ENCODE assay signal across 1 cellular context in the genomic region with DNA sequence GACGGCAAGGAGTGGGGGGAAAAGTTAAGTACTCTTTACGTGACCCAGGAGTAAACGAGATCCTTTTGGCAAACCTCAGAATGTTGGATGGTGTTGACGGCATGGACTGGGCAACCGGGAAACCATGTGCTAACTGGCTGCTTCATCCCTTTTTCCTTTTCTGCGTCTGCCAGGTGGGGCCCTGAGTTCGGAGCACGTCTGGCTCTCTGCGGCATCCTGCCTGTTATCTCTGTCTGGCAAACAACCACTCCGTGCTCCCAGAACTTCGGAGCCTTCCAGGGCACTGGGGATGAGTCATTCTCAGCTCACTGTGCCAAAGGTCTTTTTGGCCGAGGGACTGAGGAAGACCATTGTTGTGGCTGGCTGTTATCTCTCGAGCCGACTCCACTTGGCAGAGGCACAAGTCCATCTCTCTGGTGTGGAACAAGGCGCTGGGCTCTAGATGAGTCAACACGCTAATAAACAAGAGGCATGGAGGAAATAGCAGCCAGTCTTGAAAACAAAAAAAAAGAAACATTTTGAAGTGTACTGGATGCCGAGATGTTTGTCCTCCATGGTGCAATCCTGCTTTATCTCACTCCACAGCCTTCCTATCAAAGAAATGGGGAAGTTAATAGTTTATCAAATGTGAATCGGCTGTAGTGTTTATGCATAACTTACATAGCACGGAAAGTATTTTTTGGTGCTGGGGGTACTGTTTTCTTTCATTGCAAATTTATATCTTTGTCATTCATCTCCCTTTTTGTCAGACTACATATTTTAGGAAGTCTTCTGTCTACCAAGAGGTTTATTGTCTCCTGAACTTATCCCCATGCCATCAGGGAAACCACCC.
TF ChIP-seq lines count a peak whose summit lies in the region.

No MANE protein-coding gene starts in this region.

TF ChIP-seq in HepG2, 621 proteins besides CTCF, POLR2A, EP300 and RAD21 (continued from another document and continues in another):
- TF ChIP-seq, protein P1, sequence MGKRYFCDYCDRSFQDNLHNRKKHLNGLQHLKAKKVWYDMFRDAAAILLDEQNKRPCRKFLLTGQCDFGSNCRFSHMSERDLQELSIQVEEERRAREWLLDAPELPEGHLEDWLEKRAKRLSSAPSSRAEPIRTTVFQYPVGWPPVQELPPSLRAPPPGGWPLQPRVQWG (CRISPR knock-in tag; IDR thresholded peaks at IDR 0.05; ENCODE audit: borderline replicate concordance, low read depth) = no peak
- TF ChIP-seq ZNF564 (CRISPR knock-in tag; IDR thresholded peaks at IDR 0.05) (0 out of 2 replicates have a peak, but pooled peaks have one; percentile 45), CCDC6 (CRISPR knock-in tag; IDR thresholded peaks at IDR 0.05) (peak; percentile 85), SNRNP70 (IDR thresholded peaks at IDR 0.05; ENCODE audit: low read depth, low read length) (no peak), ATF1 (CRISPR knock-in tag; IDR thresholded peaks at IDR 0.05) (peak; percentile 45; the same call in 1 of the 2 replicates), JUND (CRISPR knock-in tag; IDR thresholded peaks at IDR 0.05) (peak; percentile 100), RXRB (CRISPR knock-in tag; IDR thresholded peaks at IDR 0.05; ENCODE audit: borderline replicate concordance) (peak; percentile 100), PLRG1 (conservative IDR thresholded peaks at IDR 0.05) (no peak), ZFP82 (CRISPR knock-in tag; IDR thresholded peaks at IDR 0.05; ENCODE audit: borderline replicate concordance) (0 out of 2 replicates have a peak, but pooled peaks have one; percentile 24), TAF15 (IDR thresholded peaks at IDR 0.05; ENCODE audit: low read depth, low read length, poor library complexity, severe bottlenecking) (no peak), YEATS4 (CRISPR knock-in tag; IDR thresholded peaks at IDR 0.05; ENCODE audit: borderline replicate concordance) (no peak; the same call in 1 of the 2 replicates), SP2 (CRISPR knock-in tag; IDR thresholded peaks at IDR 0.05) (no peak), RARG (CRISPR knock-in tag; IDR thresholded peaks at IDR 0.05; ENCODE audit: low read depth) (no peak), ZNF761 (CRISPR knock-in tag; conservative IDR thresholded peaks at IDR 0.05) (peak; percentile 68; the same call in 1 of the 2 replicates), IKZF4 (CRISPR knock-in tag; IDR thresholded peaks at IDR 0.05; ENCODE audit: borderline replicate concordance, low read depth, not compliant biosample characterization) (peak; percentile 89), ZFP37 (CRISPR knock-in tag; IDR thresholded peaks at IDR 0.05; ENCODE audit: borderline replicate concordance) (peak; percentile 93), TMF1 (CRISPR knock-in tag; IDR thresholded peaks at IDR 0.05; ENCODE audit: low read depth) (0 out of 2 replicates have a peak, but pooled peaks have one; percentile 16), ZNF143 (CRISPR knock-in tag; IDR thresholded peaks at IDR 0.05) (no peak)
- TF ChIP-seq, protein P2, sequence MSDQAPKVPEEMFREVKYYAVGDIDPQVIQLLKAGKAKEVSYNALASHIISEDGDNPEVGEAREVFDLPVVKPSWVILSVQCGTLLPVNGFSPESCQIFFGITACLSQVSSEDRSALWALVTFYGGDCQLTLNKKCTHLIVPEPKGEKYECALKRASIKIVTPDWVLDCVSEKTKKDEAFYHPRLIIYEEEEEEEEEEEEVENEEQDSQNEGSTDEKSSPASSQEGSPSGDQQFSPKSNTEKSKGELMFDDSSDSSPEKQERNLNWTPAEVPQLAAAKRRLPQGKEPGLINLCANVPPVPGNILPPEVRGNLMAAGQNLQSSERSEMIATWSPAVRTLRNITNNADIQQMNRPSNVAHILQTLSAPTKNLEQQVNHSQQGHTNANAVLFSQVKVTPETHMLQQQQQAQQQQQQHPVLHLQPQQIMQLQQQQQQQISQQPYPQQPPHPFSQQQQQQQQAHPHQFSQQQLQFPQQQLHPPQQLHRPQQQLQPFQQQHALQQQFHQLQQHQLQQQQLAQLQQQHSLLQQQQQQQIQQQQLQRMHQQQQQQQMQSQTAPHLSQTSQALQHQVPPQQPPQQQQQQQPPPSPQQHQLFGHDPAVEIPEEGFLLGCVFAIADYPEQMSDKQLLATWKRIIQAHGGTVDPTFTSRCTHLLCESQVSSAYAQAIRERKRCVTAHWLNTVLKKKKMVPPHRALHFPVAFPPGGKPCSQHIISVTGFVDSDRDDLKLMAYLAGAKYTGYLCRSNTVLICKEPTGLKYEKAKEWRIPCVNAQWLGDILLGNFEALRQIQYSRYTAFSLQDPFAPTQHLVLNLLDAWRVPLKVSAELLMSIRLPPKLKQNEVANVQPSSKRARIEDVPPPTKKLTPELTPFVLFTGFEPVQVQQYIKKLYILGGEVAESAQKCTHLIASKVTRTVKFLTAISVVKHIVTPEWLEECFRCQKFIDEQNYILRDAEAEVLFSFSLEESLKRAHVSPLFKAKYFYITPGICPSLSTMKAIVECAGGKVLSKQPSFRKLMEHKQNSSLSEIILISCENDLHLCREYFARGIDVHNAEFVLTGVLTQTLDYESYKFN (CRISPR knock-in tag; conservative IDR thresholded peaks at IDR 0.05) = peak; percentile 98
- TF ChIP-seq, protein P3, sequence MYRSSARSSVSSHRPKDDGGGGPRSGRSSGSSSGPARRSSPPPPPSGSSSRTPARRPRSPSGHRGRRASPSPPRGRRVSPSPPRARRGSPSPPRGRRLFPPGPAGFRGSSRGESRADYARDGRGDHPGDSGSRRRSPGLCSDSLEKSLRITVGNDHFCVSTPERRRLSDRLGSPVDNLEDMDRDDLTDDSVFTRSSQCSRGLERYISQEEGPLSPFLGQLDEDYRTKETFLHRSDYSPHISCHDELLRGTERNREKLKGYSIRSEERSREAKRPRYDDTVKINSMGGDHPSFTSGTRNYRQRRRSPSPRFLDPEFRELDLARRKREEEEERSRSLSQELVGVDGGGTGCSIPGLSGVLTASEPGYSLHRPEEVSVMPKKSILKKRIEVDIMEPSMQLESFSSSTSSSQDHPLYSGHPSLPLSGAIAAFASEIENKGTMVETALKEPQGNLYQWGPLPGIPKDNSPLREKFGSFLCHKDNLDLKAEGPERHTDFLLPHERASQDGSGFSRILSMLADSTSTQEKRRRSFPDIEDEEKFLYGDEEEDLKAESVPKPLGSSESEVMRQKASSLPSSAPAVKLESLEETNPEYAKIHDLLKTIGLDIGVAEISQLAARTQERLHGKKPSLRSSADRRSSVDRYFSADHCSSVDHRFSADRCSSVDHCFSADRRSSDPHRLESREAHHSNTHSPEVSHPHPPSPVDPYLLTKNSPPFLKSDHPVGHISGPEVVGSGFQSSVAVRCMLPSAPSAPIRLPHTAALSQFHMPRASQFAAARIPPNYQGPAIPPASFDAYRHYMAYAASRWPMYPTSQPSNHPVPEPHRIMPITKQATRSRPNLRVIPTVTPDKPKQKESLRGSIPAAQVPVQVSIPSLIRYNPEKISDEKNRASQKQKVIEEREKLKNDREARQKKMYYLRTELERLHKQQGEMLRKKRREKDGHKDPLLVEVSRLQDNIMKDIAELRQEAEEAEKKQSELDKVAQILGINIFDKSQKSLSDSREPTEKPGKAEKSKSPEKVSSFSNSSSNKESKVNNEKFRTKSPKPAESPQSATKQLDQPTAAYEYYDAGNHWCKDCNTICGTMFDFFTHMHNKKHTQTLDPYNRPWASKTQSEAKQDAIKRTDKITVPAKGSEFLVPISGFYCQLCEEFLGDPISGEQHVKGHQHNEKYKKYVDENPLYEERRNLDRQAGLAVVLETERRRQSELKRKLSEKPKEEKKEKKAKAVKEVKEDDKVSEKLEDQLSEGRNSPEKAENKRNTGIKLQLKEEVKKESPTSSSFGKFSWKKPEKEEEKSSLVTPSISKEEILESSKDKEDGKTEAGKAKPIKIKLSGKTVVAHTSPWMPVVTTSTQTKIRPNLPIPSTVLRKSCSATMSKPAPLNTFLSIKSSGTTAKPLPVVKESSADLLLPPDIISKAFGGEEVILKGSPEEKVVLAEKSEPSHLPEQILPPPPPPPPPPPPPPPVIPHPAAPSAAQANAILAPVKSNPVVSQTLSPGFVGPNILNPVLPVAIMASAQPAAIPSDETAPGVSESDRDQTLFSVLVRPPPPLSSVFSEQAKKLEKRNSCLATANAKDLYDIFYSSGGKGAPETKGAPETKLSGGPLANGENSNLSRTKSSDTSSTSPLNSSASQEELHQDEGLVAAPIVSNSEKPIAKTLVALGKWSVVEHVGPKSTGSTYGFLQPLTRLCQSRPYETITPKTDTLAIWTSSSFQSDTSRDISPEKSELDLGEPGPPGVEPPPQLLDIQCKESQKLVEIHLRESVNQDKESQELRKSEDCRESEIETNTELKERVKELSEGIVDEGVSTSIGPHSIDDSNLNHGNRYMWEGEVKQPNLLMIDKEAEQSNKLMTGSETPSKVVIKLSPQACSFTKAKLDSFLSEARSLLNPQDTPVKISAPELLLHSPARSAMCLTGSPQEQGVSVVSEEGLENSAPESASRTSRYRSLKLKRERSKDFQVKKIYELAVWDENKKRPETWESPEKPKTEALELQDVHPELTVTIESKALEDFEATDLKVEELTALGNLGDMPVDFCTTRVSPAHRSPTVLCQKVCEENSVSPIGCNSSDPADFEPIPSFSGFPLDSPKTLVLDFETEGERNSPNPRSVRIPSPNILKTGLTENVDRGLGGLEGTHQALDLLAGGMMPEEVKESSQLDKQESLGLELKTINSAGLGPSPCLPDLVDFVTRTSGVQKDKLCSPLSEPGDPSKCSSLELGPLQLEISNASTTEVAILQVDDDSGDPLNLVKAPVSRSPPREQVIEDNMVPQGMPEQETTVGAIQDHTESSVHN (CRISPR knock-in tag; IDR thresholded peaks at IDR 0.05) = peak; percentile 72; the same call in 1 of the 2 replicates
- TF ChIP-seq, protein P4, sequence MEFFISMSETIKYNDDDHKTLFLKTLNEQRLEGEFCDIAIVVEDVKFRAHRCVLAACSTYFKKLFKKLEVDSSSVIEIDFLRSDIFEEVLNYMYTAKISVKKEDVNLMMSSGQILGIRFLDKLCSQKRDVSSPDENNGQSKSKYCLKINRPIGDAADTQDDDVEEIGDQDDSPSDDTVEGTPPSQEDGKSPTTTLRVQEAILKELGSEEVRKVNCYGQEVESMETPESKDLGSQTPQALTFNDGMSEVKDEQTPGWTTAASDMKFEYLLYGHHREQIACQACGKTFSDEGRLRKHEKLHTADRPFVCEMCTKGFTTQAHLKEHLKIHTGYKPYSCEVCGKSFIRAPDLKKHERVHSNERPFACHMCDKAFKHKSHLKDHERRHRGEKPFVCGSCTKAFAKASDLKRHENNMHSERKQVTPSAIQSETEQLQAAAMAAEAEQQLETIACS (CRISPR knock-in tag; IDR thresholded peaks at IDR 0.05) = no peak
- TF ChIP-seq, protein P5, sequence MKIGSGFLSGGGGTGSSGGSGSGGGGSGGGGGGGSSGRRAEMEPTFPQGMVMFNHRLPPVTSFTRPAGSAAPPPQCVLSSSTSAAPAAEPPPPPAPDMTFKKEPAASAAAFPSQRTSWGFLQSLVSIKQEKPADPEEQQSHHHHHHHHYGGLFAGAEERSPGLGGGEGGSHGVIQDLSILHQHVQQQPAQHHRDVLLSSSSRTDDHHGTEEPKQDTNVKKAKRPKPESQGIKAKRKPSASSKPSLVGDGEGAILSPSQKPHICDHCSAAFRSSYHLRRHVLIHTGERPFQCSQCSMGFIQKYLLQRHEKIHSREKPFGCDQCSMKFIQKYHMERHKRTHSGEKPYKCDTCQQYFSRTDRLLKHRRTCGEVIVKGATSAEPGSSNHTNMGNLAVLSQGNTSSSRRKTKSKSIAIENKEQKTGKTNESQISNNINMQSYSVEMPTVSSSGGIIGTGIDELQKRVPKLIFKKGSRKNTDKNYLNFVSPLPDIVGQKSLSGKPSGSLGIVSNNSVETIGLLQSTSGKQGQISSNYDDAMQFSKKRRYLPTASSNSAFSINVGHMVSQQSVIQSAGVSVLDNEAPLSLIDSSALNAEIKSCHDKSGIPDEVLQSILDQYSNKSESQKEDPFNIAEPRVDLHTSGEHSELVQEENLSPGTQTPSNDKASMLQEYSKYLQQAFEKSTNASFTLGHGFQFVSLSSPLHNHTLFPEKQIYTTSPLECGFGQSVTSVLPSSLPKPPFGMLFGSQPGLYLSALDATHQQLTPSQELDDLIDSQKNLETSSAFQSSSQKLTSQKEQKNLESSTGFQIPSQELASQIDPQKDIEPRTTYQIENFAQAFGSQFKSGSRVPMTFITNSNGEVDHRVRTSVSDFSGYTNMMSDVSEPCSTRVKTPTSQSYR (CRISPR knock-in tag; IDR thresholded peaks at IDR 0.05; ENCODE audit: borderline replicate concordance) = peak; percentile 23; the same call in 1 of the 2 replicates
- TF ChIP-seq, protein P6, sequence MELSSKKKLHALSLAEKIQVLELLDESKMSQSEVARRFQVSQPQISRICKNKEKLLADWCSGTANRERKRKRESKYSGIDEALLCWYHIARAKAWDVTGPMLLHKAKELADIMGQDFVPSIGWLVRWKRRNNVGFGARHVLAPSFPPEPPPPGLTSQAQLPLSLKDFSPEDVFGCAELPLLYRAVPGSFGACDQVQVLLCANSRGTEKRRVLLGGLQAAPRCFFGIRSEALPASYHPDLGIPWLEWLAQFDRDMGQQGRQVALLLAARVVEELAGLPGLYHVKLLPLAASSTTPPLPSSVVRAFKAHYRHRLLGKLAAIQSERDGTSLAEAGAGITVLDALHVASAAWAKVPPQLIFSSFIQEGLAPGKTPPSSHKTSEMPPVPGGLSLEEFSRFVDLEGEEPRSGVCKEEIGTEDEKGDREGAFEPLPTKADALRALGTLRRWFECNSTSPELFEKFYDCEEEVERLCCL (CRISPR knock-in tag; IDR thresholded peaks at IDR 0.05; ENCODE audit: borderline replicate concordance) = no peak
- TF ChIP-seq, protein P7, sequence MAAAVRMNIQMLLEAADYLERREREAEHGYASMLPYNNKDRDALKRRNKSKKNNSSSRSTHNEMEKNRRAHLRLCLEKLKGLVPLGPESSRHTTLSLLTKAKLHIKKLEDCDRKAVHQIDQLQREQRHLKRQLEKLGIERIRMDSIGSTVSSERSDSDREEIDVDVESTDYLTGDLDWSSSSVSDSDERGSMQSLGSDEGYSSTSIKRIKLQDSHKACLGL (CRISPR knock-in tag; IDR thresholded peaks at IDR 0.05) = 0 out of 2 replicates have a peak, but pooled peaks have one; percentile 38
- TF ChIP-seq, protein P8, sequence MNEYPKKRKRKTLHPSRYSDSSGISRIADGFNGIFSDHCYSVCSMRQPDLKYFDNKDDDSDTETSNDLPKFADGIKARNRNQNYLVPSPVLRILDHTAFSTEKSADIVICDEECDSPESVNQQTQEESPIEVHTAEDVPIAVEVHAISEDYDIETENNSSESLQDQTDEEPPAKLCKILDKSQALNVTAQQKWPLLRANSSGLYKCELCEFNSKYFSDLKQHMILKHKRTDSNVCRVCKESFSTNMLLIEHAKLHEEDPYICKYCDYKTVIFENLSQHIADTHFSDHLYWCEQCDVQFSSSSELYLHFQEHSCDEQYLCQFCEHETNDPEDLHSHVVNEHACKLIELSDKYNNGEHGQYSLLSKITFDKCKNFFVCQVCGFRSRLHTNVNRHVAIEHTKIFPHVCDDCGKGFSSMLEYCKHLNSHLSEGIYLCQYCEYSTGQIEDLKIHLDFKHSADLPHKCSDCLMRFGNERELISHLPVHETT (CRISPR knock-in tag; conservative IDR thresholded peaks at IDR 0.05) = no peak; the same call in 1 of the 2 replicates
